8 cellular contexts compared by ENCODE assay signal in the genomic region with DNA sequence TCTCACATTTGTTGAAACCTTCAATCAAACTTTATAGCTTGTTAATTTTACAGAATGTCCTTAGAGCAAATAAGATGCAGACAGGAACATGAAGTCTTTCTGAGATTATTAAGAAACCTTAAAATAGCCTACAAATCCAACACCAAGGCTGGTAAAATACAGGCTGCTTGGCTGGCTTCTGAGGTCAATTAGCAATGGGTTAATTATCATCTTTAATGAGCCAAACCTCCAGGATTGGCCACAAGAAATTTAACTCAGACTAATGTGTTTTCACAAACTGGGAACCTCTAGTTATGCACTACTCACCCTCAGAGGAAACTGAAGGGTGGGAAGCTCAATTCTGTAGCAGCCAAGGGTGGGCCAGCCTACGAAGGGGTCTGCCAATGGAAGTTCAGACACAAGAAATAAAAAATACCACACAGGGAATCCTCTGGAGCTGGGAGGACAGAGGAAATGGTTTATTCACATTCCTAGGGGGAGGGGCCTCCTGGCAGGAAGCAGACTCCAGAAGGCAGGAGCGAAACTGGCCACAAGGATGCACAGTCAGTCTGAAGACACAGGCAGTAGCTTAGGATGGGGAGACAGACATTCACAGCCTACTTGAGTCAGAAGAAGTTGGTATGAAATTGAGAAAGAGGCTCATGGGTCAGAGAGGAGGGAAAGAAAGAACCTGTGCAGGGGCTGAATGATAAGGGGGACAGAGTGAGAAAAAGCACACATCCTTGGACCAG. TPM values are rescaled to one million over a fixed set of nuclear protein-coding genes. Genes with fewer than 3 reads are reported as not detected.
A peak's percentile ranks its signal among the peaks of the same experiment; 100 is the strongest.
DNase-seq lines count a peak whose midpoint lies in the region; ATAC-seq, FAIRE-seq and TF ChIP-seq lines count a peak whose summit lies in the region.

No MANE protein-coding gene starts in this region.

- H3K36me3 ChIP-seq in OCI-LY7 (ENCODE audit: insufficient read depth, low read length) (no peaks in the 10 kb centered on the region), H1 (ENCODE audit: control insufficient read depth in 2 of 4, insufficient read depth in 4 of 4, low read length in 3 of 4) (no peaks in the 10 kb centered on the region), muscle layer of duodenum (ENCODE audit: control insufficient read depth in 1 of 2, insufficient read depth in 2 of 2, low read length in 2 of 2) (no peaks in the 10 kb centered on the region), pancreas (no peaks in the 10 kb centered on the region)

- H3K56ac ChIP-seq in H1 (replicated peaks; ENCODE audit: insufficient read length, low read depth, low read length) = no peak overlapping the region

- H3K4me2 ChIP-seq in OCI-LY7 (ENCODE audit: low read length) = peak overlapping the region; percentile 70
- no peak overlapping the region for H3K4me2 ChIP-seq in H1 (ENCODE audit: insufficient read depth in 1 of 2, low read depth in 2 of 2, low read length in 2 of 2)

- H2BK120ac ChIP-seq in H1 (replicated peaks; ENCODE audit: low read depth, low read length) = no peak overlapping the region

- H3K4me3 ChIP-seq in OCI-LY7 (ENCODE audit: low read depth, low read length, poor library complexity, severe bottlenecking) = no peak overlapping the region
- H3K4me3 ChIP-seq in H1 (ENCODE audit: extremely low read depth in 1 of 4, insufficient read depth in 2 of 4, low read depth in 3 of 4, low read length in 4 of 4) = no peak overlapping the region
- peak overlapping the region in 1 of 2 donors; percentile 14 for H3K4me3 ChIP-seq in muscle layer of duodenum (ENCODE audit: low read depth in 1 of 2, low read length in 2 of 2)
- H3K4me3 ChIP-seq in pancreas = no peak overlapping the region

- CTCF ChIA-PET in OCI-LY7 (lab: Charles Lee; ENCODE audit: unreplicated experiment) = no interaction called here
- CTCF ChIA-PET in H1 (lab: Charles Lee; ENCODE audit: partially characterized antibody) = interaction anchor here (0.7 to 3.4 kb wide), 21 partner anchors 10 to 207 kb away, joined by 3 to 23 read pairs (median 4); no protein-coding TSS in a partner anchor

- no peaks in the 10 kb centered on the region for H3K23me2 ChIP-seq in H1 (ENCODE audit: low read depth, low read length)

- no peak overlapping the region for H3K9ac ChIP-seq in H1 (replicated peaks in 1 of 4; ENCODE audit: extremely low read depth in 1 of 4, low read depth in 3 of 4, low read length in 3 of 4)

- TF ChIP-seq CTCF in OCI-LY7 (conservative IDR thresholded peaks at IDR 0.05; ENCODE audit: low read length) (no peak), H1 (IDR thresholded peaks at IDR 0.05; ENCODE audit: control extremely low read depth in 1 of 3, insufficient read depth in 1 of 3, low read depth in 1 of 3, low read length in 3 of 3) (peak in 2 of 3 experiments; percentile 33 to 42; a peak in 2 of 4 replicates), pancreas (IDR thresholded peaks at IDR 0.05) (no peak)

- no peak overlapping the region for H3K23ac ChIP-seq in H1 (ENCODE audit: insufficient read length)

- H3K79me1 ChIP-seq in H1 (ENCODE audit: low read depth, low read length) = no peaks in the 10 kb centered on the region

- no peaks in the 10 kb centered on the region for H3K27me3 ChIP-seq in H1 (replicated peaks in 1 of 4; ENCODE audit: control insufficient read depth in 3 of 4, extremely low read depth in 1 of 4, insufficient read depth in 3 of 4, low read length in 3 of 4)
- H3K27me3 ChIP-seq in muscle layer of duodenum (ENCODE audit: low read depth, low read length) = no peaks in the 10 kb centered on the region
- H3K27me3 ChIP-seq in pancreas = no peaks in the 10 kb centered on the region

- no peak overlapping the region for H2BK12ac ChIP-seq in H1 (ENCODE audit: low read depth, low read length)

- POLR2A ChIA-PET in OCI-LY7 (lab: Charles Lee) = interaction anchor here (0.6 to 1.0 kb wide), 2 partner anchors 28 to 108 kb away, joined by 3 to 5 read pairs; no protein-coding TSS in a partner anchor
- POLR2A ChIA-PET in H1 (lab: Charles Lee; ENCODE audit: partially characterized antibody) = interaction anchor here (0.7 to 1.2 kb wide), 3 partner anchors 28 to 99 kb away, joined by 3 to 4 read pairs (median 3); no protein-coding TSS in a partner anchor

- H3K18ac ChIP-seq in H1 (ENCODE audit: extremely low read depth, low read length) = peak overlapping the region; percentile 20; the same call in 1 of the 2 replicates

- H2BK5ac ChIP-seq in H1 (ENCODE audit: low read depth, low read length) = peak overlapping the region; percentile 40; the same call in 1 of the 2 replicates

- no peak for ATAC-seq in pancreas
- no peak for ATAC-seq in HG03025 (IDR thresholded peaks at IDR 0.05; ENCODE audit: low FRiP score, unreplicated experiment)
- no peak for ATAC-seq in HG03565 (IDR thresholded peaks at IDR 0.05; ENCODE audit: unreplicated experiment)

- H3K79me2 ChIP-seq in OCI-LY7 (ENCODE audit: insufficient read depth, low read depth, low read length) (no peaks in the 10 kb centered on the region), H1 (ENCODE audit: control insufficient read depth in 1 of 2, insufficient read depth in 2 of 2, low read length in 2 of 2) (no peaks in the 10 kb centered on the region)

- H3K4me1 ChIP-seq in OCI-LY7 (ENCODE audit: insufficient read depth, low read length, poor library complexity, severe bottlenecking) = peaks cover 54% of the 10 kb centered on the region
- peaks cover 2 to 19% (median 7%) of the 10 kb centered on the region in 4 experiments for H3K4me1 ChIP-seq in H1 (replicated peaks in 1 of 4; ENCODE audit: control insufficient read depth in 3 of 4, insufficient read depth in 4 of 4, low read length in 3 of 4)
- H3K4me1 ChIP-seq in muscle layer of duodenum (ENCODE audit: control insufficient read depth in 1 of 2, insufficient read depth in 2 of 2, low read length in 2 of 2) = peaks cover 29 to 54% of the 10 kb centered on the region in 2 donors
- H3K4me1 ChIP-seq in pancreas = peaks cover 6 to 29% (median 6%) of the 10 kb centered on the region in 3 donors

- BruUV-seq in OCI-LY7 (replicated peaks; lab: Mats Ljungman, UMichigan) = no TSS peak

- no peak overlapping the region for H3K4ac ChIP-seq in H1 (replicated peaks; ENCODE audit: insufficient read length, low read depth, low read length)

- FAIRE-seq in H1 (lab: Jason Lieb, UNC) = no peak
- no peak for FAIRE-seq in pancreas (lab: Jason Lieb, UNC)

- H2BK15ac ChIP-seq in H1 (ENCODE audit: low read length) = no peak overlapping the region

- H4K8ac ChIP-seq in H1 (ENCODE audit: extremely low read depth, insufficient read depth, low read length) = no peak overlapping the region

- no peak overlapping the region for H2AK5ac ChIP-seq in H1 (ENCODE audit: low read depth, low read length)

- no peak overlapping the region for H2BK20ac ChIP-seq in H1 (ENCODE audit: low read length)

- H3K9me2 ChIP-seq in OCI-LY7 (ENCODE audit: insufficient read depth, low read length) = no peaks in the 10 kb centered on the region

- no peak overlapping the region for H4K5ac ChIP-seq in H1 (ENCODE audit: insufficient read length, low read depth, low read length)

- no peak for TF ChIP-seq EP300 in H1 (IDR thresholded peaks at IDR 0.05; ENCODE audit: borderline replicate concordance in 1 of 2, low read depth in 2 of 2, low read length in 2 of 2)

- intact Hi-C loops in OCI-LY7 (cut with micrococcal nuclease; ENCODE audit: unreplicated experiment) (no loop called here), pancreas (cut with DNase I) (no loop called here)

- H3K9me3 ChIP-seq in OCI-LY7 (ENCODE audit: low read length) (no peaks in the 10 kb centered on the region), H1 (ENCODE audit: insufficient read depth in 2 of 2, low read depth in 1 of 2, low read length in 1 of 2) (no peaks in the 10 kb centered on the region), muscle layer of duodenum (ENCODE audit: control insufficient read depth in 1 of 2, low read length in 2 of 2) (no peaks in the 10 kb centered on the region), pancreas (no peaks in the 10 kb centered on the region)

- H2AFZ ChIP-seq in OCI-LY7 (ENCODE audit: low read length) (no peak overlapping the region), H1 (ENCODE audit: low read length) (no peak overlapping the region)

- TF ChIP-seq RAD21 in H1 (IDR thresholded peaks at IDR 0.05 in 1 of 2, conservative IDR thresholded peaks at IDR 0.05 in 1 of 2; ENCODE audit: low read depth in 2 of 2, low read length in 2 of 2) = peak; percentile 9 to 18; a peak in 2 of 4 replicates

- H4K20me1 ChIP-seq in OCI-LY7 (ENCODE audit: insufficient read depth, low read length) = no peaks in the 10 kb centered on the region
- peaks cover 0 to 8% of the 10 kb centered on the region in 2 experiments for H4K20me1 ChIP-seq in H1 (replicated peaks in 1 of 2; ENCODE audit: control insufficient read depth in 1 of 2, insufficient read depth in 2 of 2, low read length in 2 of 2)

- H3K27ac ChIP-seq in OCI-LY7 (ENCODE audit: low read depth, low read length, poor library complexity, severe bottlenecking) (no peak overlapping the region), H1 (ENCODE audit: low read depth, low read length) (no peak overlapping the region), muscle layer of duodenum (ENCODE audit: low read length) (peak overlapping the region; percentile 89), pancreas (no peak overlapping the region)

- no peak for TF ChIP-seq POLR2A in H1 (IDR thresholded peaks at IDR 0.05; ENCODE audit: control extremely low read depth in 1 of 2, low read depth in 2 of 2, low read length in 2 of 2)

- peak; percentile 73 for DNase-seq in ELF-1 (ENCODE audit: low read depth, low spot score)
- DNase-seq in OCI-LY7 (ENCODE audit: low spot score) = no peak
- peak in 1 of 2 experiments; percentile 58 for DNase-seq in H1 (ENCODE audit: low read depth in 1 of 2, low spot score in 2 of 2)
- DNase-seq in pancreas = no peak
- DNase-seq in COLO668 (lab: John Stamatoyannopoulos, UW; ENCODE audit: unreplicated experiment) = no peak

- H3K14ac ChIP-seq in H1 (ENCODE audit: insufficient read length) = no peak overlapping the region

- 67% methylated on average over 2 of the region's 2 CpGs; no CpG with 5 or more reads in 1 of the 2 experiments for WGBS in H1 (ENCODE audit: extremely low coverage in 1 of 2, insufficient coverage in 1 of 2, insufficient read length in 1 of 2, insufficient replicate concordance in 2 of 2, low coverage in 1 of 2, low lambda C conversion rate in 2 of 2, missing lambda C conversion rate in 1 of 2), 2 experiments
- 81 to 83% methylated on average over 2 of the region's 2 CpGs for WGBS in pancreas, 2 donors

- H4K91ac ChIP-seq in H1 (replicated peaks; ENCODE audit: insufficient read length, low read length) = no peak overlapping the region

RNA-seq across cellular contexts. Expression of gene HIC1, which starts 36.1 kb away (rescaled TPM):
- 0.19 TPM in 1 of 2 replicates, not detected in the other for total RNA-seq in OCI-LY7 (2014; rRNA removed; shearing (Covaris generic))
- total RNA-seq in OCI-LY7 (2022) (0.32 TPM in 1 of 2 replicates, not detected in the other), pancreas (10 to 100 TPM in 2 of 6 donors, 1 to 10 TPM in 4; 1.0 to 15.8 (median 3.8) TPM)
- 0.09 and 0.19 TPM in 2 replicates for total RNA-seq in H1 (2021; fragmentation: NEBNext Ultra II Directional; extraction: Animal tissue kit (Norgen Biotek cat#: 25700))
- polyA plus RNA-seq in H1 (2011; rRNA removed) (0.06 and 0.11 TPM in 2 replicates), pancreas (1 to 10 TPM; 1.8 to 3.7 TPM)
- 0.09 TPM for polyA plus RNA-seq in H1 (2011; cell fraction: cytosol; rRNA removed)
- polyA plus RNA-seq in H1 (2011; cell fraction: nucleus; rRNA removed) = 0.20 TPM
- 0.09 to 0.24 TPM (median 0.20 TPM) in 4 replicates for polyA plus RNA-seq in H1 (2012, experiment 1 of 2)
- 0.20 TPM for polyA plus RNA-seq in H1 (2012, experiment 2 of 2)
- polyA plus RNA-seq in H1 (2013, experiment 1 of 2) = 0.02 TPM
- 0.11 TPM for polyA plus RNA-seq in H1 (2013, experiment 2 of 2)
- 0.22 TPM in 1 of 2 replicates, not detected in the other for polyA minus RNA-seq in H1 (2011; rRNA and poly(A)+ RNA removed)
- not detected for polyA minus RNA-seq in H1 (2011; cell fraction: cytosol; rRNA and poly(A)+ RNA removed)
- polyA minus RNA-seq in H1 (2011; cell fraction: nucleus; rRNA and poly(A)+ RNA removed) = 0.30 TPM

RNA-seq across cellular contexts. Expression of gene OVCA2, which starts 49.1 kb away (rescaled TPM):
- total RNA-seq in OCI-LY7 (2014; rRNA removed; shearing (Covaris generic)) = 18.8 and 24.0 TPM in 2 replicates
- total RNA-seq in OCI-LY7 (2022) (18.2 and 21.9 TPM in 2 replicates), pancreas (10 to 100 TPM; 10.4 to 20.5 (median 17.9) TPM)
- total RNA-seq in H1 (2021; fragmentation: NEBNext Ultra II Directional; extraction: Animal tissue kit (Norgen Biotek cat#: 25700)) = 14.9 and 15.3 TPM in 2 replicates
- polyA plus RNA-seq in H1 (2011; rRNA removed) (34.5 and 37.0 TPM in 2 replicates), pancreas (10 to 100 TPM; 46.3 to 79.3 TPM)
- polyA plus RNA-seq in H1 (2011; cell fraction: cytosol; rRNA removed) = 24.4 TPM
- 22.7 TPM for polyA plus RNA-seq in H1 (2011; cell fraction: nucleus; rRNA removed)
- polyA plus RNA-seq in H1 (2012, experiment 1 of 2) = 17.7 to 21.4 TPM (median 18.6 TPM) in 4 replicates
- polyA plus RNA-seq in H1 (2012, experiment 2 of 2) = 42.5 TPM
- 23.4 TPM for polyA plus RNA-seq in H1 (2013, experiment 1 of 2)
- polyA plus RNA-seq in H1 (2013, experiment 2 of 2) = 23.8 TPM
- polyA minus RNA-seq in H1 (2011; rRNA and poly(A)+ RNA removed) = 18.9 TPM in 2 replicates
- 7.5 TPM for polyA minus RNA-seq in H1 (2011; cell fraction: cytosol; rRNA and poly(A)+ RNA removed)
- 5.2 TPM for polyA minus RNA-seq in H1 (2011; cell fraction: nucleus; rRNA and poly(A)+ RNA removed)

Comparison
In these comparisons a context has a peak if more than half of its experiments do, and no peak if none do; other contexts are left out.
1. CTCF ChIP-seq: peak in H1 (2 of 3); none in OCI-LY7 (single experiment) and pancreas (0 of 4).